ENCODE assay signal across 8 cellular contexts in genomic region chr2:240999873-241000541, GRCh38. TPM values are rescaled to one million over a fixed set of nuclear protein-coding genes. Genes with fewer than 3 reads are reported as not detected.
DNase-seq lines count a peak whose midpoint lies in the region; ATAC-seq and TF ChIP-seq lines count a peak whose summit lies in the region.
"Had no signal": no experiment of that assay in that cellular context is flagged by ENCODE, and none has a peak within 500 bp of the region (broad histone marks: within the 10 kb centered on the region; RNA-seq: fewer than 3 reads in every experiment).

No MANE protein-coding gene starts in this region.

- DNase-seq in Peyer's patch (peak; percentile 11 to 45 (median 40)), breast epithelium (ENCODE audit: low spot score in 2 of 2) (peak in 1 of 2 donors; percentile 49), lung (ENCODE audit: low spot score) (peak; percentile 28), NCI-H2171 treated with DMSO at 0.1 percent for 48 hours (lab: John Stamatoyannopoulos, UW) (no peak), NCI-H2107 treated with DMSO at 0.1 percent for 48 hours (lab: John Stamatoyannopoulos, UW; ENCODE audit: unreplicated experiment) (no peak)
- no peak for DNase-seq in effector CD8-positive, alpha-beta T cell (lab: John Stamatoyannopoulos, UW)
- DNase-seq: NCI-H2107 had no signal

- H3K4me1 ChIP-seq in Peyer's patch (peaks cover 0 to 16% (median 0%) of the 10 kb centered on the region in 4 donors), breast epithelium (peaks cover 8 to 17% of the 10 kb centered on the region in 2 donors), lung (ENCODE audit: control insufficient read depth in 2 of 2, insufficient read depth in 2 of 2, low read length in 2 of 2) (peaks cover 0 to 44% of the 10 kb centered on the region in 2 donors)

- intact Hi-C loops in breast epithelium (cut with DNase I; ENCODE audit: low total_unique reads) = loop anchor here (10.0 kb wide), 1 partner anchor 85 kb away; no protein-coding TSS in a partner anchor

- H3K27ac ChIP-seq in Peyer's patch (no peak overlapping the region), breast epithelium (peak overlapping the region in 1 of 2 donors; percentile 92), lung (ENCODE audit: low read depth in 1 of 2, low read length in 1 of 2) (peak overlapping the region in 1 of 2 donors; percentile 75), temporal lobe (ENCODE audit: low read depth, low read length) (peak overlapping the region; percentile 6)

- H3K9me3 ChIP-seq in Peyer's patch (peaks cover 0 to 12% (median 5%) of the 10 kb centered on the region in 4 donors), breast epithelium (peaks cover 14 to 17% of the 10 kb centered on the region in 2 donors), lung (ENCODE audit: control insufficient read depth in 2 of 2, insufficient read depth in 1 of 2, low read length in 1 of 2) (peaks cover 2 to 10% of the 10 kb centered on the region in 2 donors)

- TF ChIP-seq POLR2A in Peyer's patch (IDR thresholded peaks at IDR 0.05) (no peak), breast epithelium (IDR thresholded peaks at IDR 0.05) (no peak)

- peak overlapping the region; percentile 44 to 67 (median 58) for H3K4me3 ChIP-seq in Peyer's patch
- H3K4me3 ChIP-seq in breast epithelium = peak overlapping the region; percentile 67 to 97 (median 76)
- peak overlapping the region; percentile 59 for H3K4me3 ChIP-seq in lung

- no peaks in the 10 kb centered on the region for H3K36me3 ChIP-seq in Peyer's patch
- H3K36me3 ChIP-seq in breast epithelium = no peaks in the 10 kb centered on the region
- H3K36me3 ChIP-seq in lung (ENCODE audit: control insufficient read depth in 2 of 2, insufficient read depth in 2 of 2, low read length in 2 of 2) = peaks cover 0 to 13% of the 10 kb centered on the region in 2 donors

- H3K27me3 ChIP-seq in Peyer's patch = no peaks in the 10 kb centered on the region
- no peaks in the 10 kb centered on the region for H3K27me3 ChIP-seq in breast epithelium
- H3K27me3 ChIP-seq in lung (ENCODE audit: control insufficient read depth, insufficient read depth) = no peaks in the 10 kb centered on the region

- ATAC-seq in lung (ENCODE audit: insufficient read depth, low FRiP score) = no peak

- WGBS in lung, 2 donors = 72 to 74% methylated on average over 19 of the region's 19 CpGs

- no peak for TF ChIP-seq CTCF in Peyer's patch (IDR thresholded peaks at IDR 0.05)
- TF ChIP-seq CTCF in breast epithelium (IDR thresholded peaks at IDR 0.05) = no peak
- no peak for TF ChIP-seq CTCF in lung (IDR thresholded peaks at IDR 0.05; ENCODE audit: control extremely low read depth, extremely low read depth)

RNA-seq across cellular contexts. Expression of gene SNED1, which starts 1.6 kb away (rescaled TPM):
- total RNA-seq in Peyer's patch = 10 to 100 TPM in 3 of 4 donors, 1 to 10 TPM in 1; 6.8 to 83.3 (median 25.2) TPM
- total RNA-seq in breast epithelium = 10 to 100 TPM; 27.1 to 46.9 (median 35.2) TPM
- 10 to 100 TPM; 57.1 to 74.6 TPM for total RNA-seq in lung
- 10 to 100 TPM in 1 of 2 donors, 1 to 10 TPM in 1; 5.9 to 12.3 TPM for polyA plus RNA-seq in lung
- 3.2 TPM for total RNA-seq in temporal lobe

Comparison
In these comparisons a context has a peak if more than half of its experiments do, and no peak if none do; other contexts are left out.
1. DNase-seq: peak in Peyer's patch (3 of 3) and lung (single experiment); none in NCI-H2171 treated with DMSO at 0.1 percent for 48 hours (single experiment), effector CD8-positive, alpha-beta T cell (single experiment) and NCI-H2107 treated with DMSO at 0.1 percent for 48 hours (single experiment).
2. Peak in every context shown above with its lines, with median percentiles within 50 percentile points of each other: H3K4me3 ChIP-seq.